Comparison of ENCODE assay signal across 23 cellular contexts in genomic region chr20:59666586-59666985, GRCh38.
"Had no signal": no experiment of that assay in that cellular context is flagged by ENCODE, and none has a peak within 500 bp of the region (broad histone marks: within the 10 kb centered on the region; RNA-seq: fewer than 3 reads in every experiment).

No MANE protein-coding gene starts in this region.

- ATAC-seq: foreskin keratinocyte; heart right ventricle; left colon; left ventricle myocardium superior; lower lobe of right lung; natural killer cell treated with Interleukin-12 subunit alpha and Interleukin-12 subunit beta and Interleukin-15 and Interleukin-18, amount 100 ng/mL, for 72 hours; right lobe of liver; stimulated activated naive B cell treated with anti-CD40 and anti-IgM and Interleukin-4, amounts not matched to agents 10 μg/mL and 1 μg/mL and 100 μg/mL, for 72 hours; upper lobe of right lung had no signal

- H3K27ac ChIP-seq: esophagus muscularis mucosa, foreskin keratinocyte, heart right ventricle, lower lobe of right lung, neutrophil, parathyroid adenoma, right lobe of liver, thoracic aorta, tibial nerve, upper lobe of right lung, uterus had no signal

- DNase-seq: effector CD8-positive, alpha-beta T cell; endodermal cell; foreskin keratinocyte; glutamatergic neuron; heart right ventricle; hippocampal formation; kidney glomerular epithelial cell; left colon; left ventricle myocardium superior; lower lobe of right lung; right lobe of liver; small intestine; stimulated activated CD4-positive, alpha-beta T cell treated with anti-CD3 and anti-CD28 coated beads, Interleukin-15, amount 100 ng/mL, for 24 hours; stimulated activated CD4-positive, alpha-beta T cell treated with anti-CD3 and anti-CD28 coated beads, Interleukin-2, amount 100 ng/mL, for 48 hours; stimulated activated naive B cell treated with anti-CD40 and anti-IgM and Interleukin-4, amounts not matched to agents 10 μg/mL and 1 μg/mL and 100 μg/mL, for 72 hours; upper lobe of right lung; uterus had no signal

- H3K4me1 ChIP-seq: esophagus muscularis mucosa, foreskin keratinocyte, lower lobe of right lung, parathyroid adenoma, right lobe of liver, tibial nerve, upper lobe of right lung, uterus had no signal

- H3K4me3 ChIP-seq: esophagus muscularis mucosa, heart right ventricle, lower lobe of right lung, right lobe of liver, thoracic aorta, tibial nerve, upper lobe of right lung, uterus had no signal

- H3K9me3 ChIP-seq: esophagus muscularis mucosa, heart right ventricle, lower lobe of right lung, neutrophil, right lobe of liver, thoracic aorta, tibial nerve, upper lobe of right lung, uterus had no signal

- H3K36me3 ChIP-seq: esophagus muscularis mucosa, heart right ventricle, lower lobe of right lung, neutrophil, right lobe of liver, thoracic aorta, tibial nerve, upper lobe of right lung, uterus had no signal

- H3K27me3 ChIP-seq: foreskin keratinocyte, neutrophil, right lobe of liver, tibial nerve, uterus had no signal
